9 cellular contexts compared by ENCODE assay signal in genomic region chr6:143678980-143679379, GRCh38. TPM values are rescaled to one million over a fixed set of nuclear protein-coding genes. Genes with fewer than 3 reads are reported as not detected.
DNase-seq lines count a peak whose midpoint lies in the region; TF ChIP-seq lines count a peak whose summit lies in the region.
"Had no signal": no experiment of that assay in that cellular context is flagged by ENCODE, and none has a peak within 500 bp of the region (broad histone marks: within the 10 kb centered on the region; RNA-seq: fewer than 3 reads in every experiment).

No MANE protein-coding gene starts in this region.

- no peak for TF ChIP-seq EP300 in suprapubic skin (IDR thresholded peaks at IDR 0.05)

- H3K36me3 ChIP-seq in adrenal gland (replicated peaks in 1 of 2) (no peaks in the 10 kb centered on the region), kidney epithelial cell (ENCODE audit: control insufficient read depth, insufficient read depth, low read length) (no peaks in the 10 kb centered on the region), suprapubic skin (no peaks in the 10 kb centered on the region)

- H3K27ac ChIP-seq in adrenal gland (peak overlapping the region; percentile 86 to 97 (median 96)), suprapubic skin (peak overlapping the region; percentile 94)
- H3K27ac ChIP-seq: BLaER1 treated with 17β-estradiol and CSF1 and Interleukin-3, amounts not matched to agents 10 nM and 100 nM had no signal

- peaks cover 0 to 10% (median 0%) of the 10 kb centered on the region in 3 donors for H3K9me3 ChIP-seq in adrenal gland (replicated peaks in 1 of 3)
- no peaks in the 10 kb centered on the region for H3K9me3 ChIP-seq in suprapubic skin

- intact Hi-C loops in activated CD4-positive, alpha-beta T cell treated with anti-CD3 and anti-CD28 coated beads, Interleukin-2, amount 10 ng/mL, durations not matched to agents 24 days and 14 days (cut with micrococcal nuclease) = loop anchor here (5.0 kb wide), 3 partner anchors 52 to 102 kb away; no protein-coding TSS in a partner anchor
- intact Hi-C loops in adrenal gland (cut with DNase I) = loop anchor here (10.0 kb wide), 2 partner anchors 74 to 336 kb away; no protein-coding TSS in a partner anchor

- 1 to 3% (median 3%) methylated on average over 3 of the region's 3 CpGs for WGBS in adrenal gland, 4 donors
- WGBS in suprapubic skin = 9% methylated on average over 3 of the region's 3 CpGs

- peaks cover 17% of the 10 kb centered on the region for H3K36me3 Mint-ChIP-seq in activated CD4-positive, alpha-beta T cell treated with anti-CD3 and anti-CD28 coated beads, Interleukin-2, amount 10 ng/mL, durations not matched to agents 24 days and 14 days (ENCODE audit: low read depth)

- H3K4me1 Mint-ChIP-seq in activated CD4-positive, alpha-beta T cell treated with anti-CD3 and anti-CD28 coated beads, Interleukin-2, amount 10 ng/mL, durations not matched to agents 24 days and 14 days = peaks cover 14% of the 10 kb centered on the region

- H3K4me3 Mint-ChIP-seq in activated CD4-positive, alpha-beta T cell treated with anti-CD3 and anti-CD28 coated beads, Interleukin-2, amount 10 ng/mL, durations not matched to agents 24 days and 14 days = peak overlapping the region; percentile 84

- H3K27ac Mint-ChIP-seq in activated CD4-positive, alpha-beta T cell treated with anti-CD3 and anti-CD28 coated beads, Interleukin-2, amount 10 ng/mL, durations not matched to agents 24 days and 14 days = no peak overlapping the region

- TF ChIP-seq POLR2A in adrenal gland (IDR thresholded peaks at IDR 0.05) = no peak
- TF ChIP-seq POLR2A in suprapubic skin (IDR thresholded peaks at IDR 0.05) = no peak

- H3K4me1 ChIP-seq in adrenal gland (replicated peaks in 1 of 2) = peaks cover 3 to 37% of the 10 kb centered on the region in 2 donors
- peaks cover 48% of the 10 kb centered on the region for H3K4me1 ChIP-seq in suprapubic skin

- H3K27me3 ChIP-seq in adrenal gland (no peaks in the 10 kb centered on the region), kidney epithelial cell (ENCODE audit: control insufficient read depth, insufficient read depth, low read length) (no peaks in the 10 kb centered on the region), suprapubic skin (no peaks in the 10 kb centered on the region)

- no peak for TF ChIP-seq CTCF in adrenal gland (IDR thresholded peaks at IDR 0.05)
- TF ChIP-seq CTCF in kidney epithelial cell (IDR thresholded peaks at IDR 0.05; ENCODE audit: insufficient read depth, low read length, poor library complexity, severe bottlenecking) = no peak
- no peak for TF ChIP-seq CTCF in suprapubic skin (IDR thresholded peaks at IDR 0.05)

- H3K9me3 Mint-ChIP-seq in activated CD4-positive, alpha-beta T cell treated with anti-CD3 and anti-CD28 coated beads, Interleukin-2, amount 10 ng/mL, durations not matched to agents 24 days and 14 days = peaks cover 21% of the 10 kb centered on the region

- peaks cover 46% of the 10 kb centered on the region for H3K27me3 Mint-ChIP-seq in activated CD4-positive, alpha-beta T cell treated with anti-CD3 and anti-CD28 coated beads, Interleukin-2, amount 10 ng/mL, durations not matched to agents 24 days and 14 days

- DNase-seq in activated CD4-positive, alpha-beta T cell treated with anti-CD3 and anti-CD28 coated beads, Interleukin-2, amount 10 ng/mL, durations not matched to agents 24 days and 14 days = no peak
- no peak for DNase-seq in activated CD4-positive, alpha-beta T cell treated with anti-CD3 and anti-CD28 coated beads, Interleukin-2, amount 50 U/mL, for 4 hours
- DNase-seq in adrenal gland (no peak), kidney epithelial cell (ENCODE audit: low read depth) (no peak), suprapubic skin (ENCODE audit: low spot score in 2 of 2) (no peak), globus pallidus (ENCODE audit: low spot score) (no peak), NCI-H526 treated with DMSO at 0.1 percent for 48 hours (lab: John Stamatoyannopoulos, UW) (no peak), NCI-H146 treated with DMSO at 0.1 percent for 48 hours (lab: John Stamatoyannopoulos, UW; ENCODE audit: unreplicated experiment) (no peak)

- H3K4me3 ChIP-seq in adrenal gland (peak overlapping the region in 3 of 4 donors; percentile 80 to 98 (median 84)), kidney epithelial cell (ENCODE audit: low read depth, low read length) (peak overlapping the region; percentile 66), suprapubic skin (peak overlapping the region; percentile 88)

RNA-seq across cellular contexts. Expression of gene PHACTR2, which starts 1.2 kb away (rescaled TPM):
- total RNA-seq in activated CD4-positive, alpha-beta T cell treated with anti-CD3 and anti-CD28 coated beads, Interleukin-2, amount 10 ng/mL, durations not matched to agents 24 days and 14 days = 47.7 and 53.8 TPM in 2 replicates
- total RNA-seq in adrenal gland (100 to 1,000 TPM; 118 to 315 (median 255) TPM), kidney epithelial cell (19.6 and 29.4 TPM in 2 replicates), suprapubic skin (10 to 100 TPM; 11.9 to 31.5 (median 20.9) TPM)
- 10 to 100 TPM; 12.1 to 40.3 (median 34.5) TPM for polyA plus RNA-seq in adrenal gland
